Comparison of ENCODE assay signal across 7 cellular contexts in the genomic region with DNA sequence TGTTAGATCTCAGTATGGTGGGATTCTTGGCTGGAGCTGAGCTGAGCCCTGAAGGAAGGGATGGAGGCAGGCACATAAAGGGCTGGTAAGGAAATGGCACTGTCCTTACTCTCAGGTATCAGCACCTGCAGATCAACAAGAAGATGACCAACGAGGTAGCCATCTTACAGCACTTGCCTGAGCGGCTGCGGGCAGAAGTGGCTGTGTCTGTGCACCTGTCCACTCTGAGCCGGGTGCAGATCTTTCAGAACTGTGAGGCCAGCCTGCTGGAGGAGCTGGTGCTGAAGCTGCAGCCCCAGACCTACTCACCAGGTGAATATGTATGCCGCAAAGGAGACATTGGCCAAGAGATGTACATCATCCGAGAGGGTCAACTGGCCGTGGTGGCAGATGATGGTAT. TPM values are rescaled to one million over a fixed set of nuclear protein-coding genes. Genes with fewer than 3 reads are reported as not detected.
"Had no signal": no experiment of that assay in that cellular context is flagged by ENCODE, and none has a peak within 500 bp of the region (broad histone marks: within the 10 kb centered on the region; RNA-seq: fewer than 3 reads in every experiment).

No MANE protein-coding gene starts in this region.

- FAIRE-seq: G401.6, GM12878, GM12891, GM12892, GM18507, GM19239 had no signal

- H3K4me3 ChIP-seq: GM12878 had no signal

RNA-seq across cellular contexts. Expression of gene CNGA4, which starts 2.4 kb away (rescaled TPM):
- total RNA-seq: G401 had no signal

RNA-seq across cellular contexts. Expression of gene CCKBR, which starts 18.3 kb away (rescaled TPM):
- total RNA-seq: G401, GM12878 had no signal
- polyA plus RNA-seq: GM12878 had no signal

RNA-seq across cellular contexts. Expression of gene C11orf42, which starts 36.0 kb away (rescaled TPM):
- total RNA-seq: G401, GM12878 had no signal

RNA-seq across cellular contexts. Expression of gene OR52W1, which starts 42.3 kb away (rescaled TPM):
- total RNA-seq: G401, GM12878 had no signal
- polyA plus RNA-seq: GM12878 had no signal
